ENCODE assay signal across 2 cellular contexts in the genomic region with DNA sequence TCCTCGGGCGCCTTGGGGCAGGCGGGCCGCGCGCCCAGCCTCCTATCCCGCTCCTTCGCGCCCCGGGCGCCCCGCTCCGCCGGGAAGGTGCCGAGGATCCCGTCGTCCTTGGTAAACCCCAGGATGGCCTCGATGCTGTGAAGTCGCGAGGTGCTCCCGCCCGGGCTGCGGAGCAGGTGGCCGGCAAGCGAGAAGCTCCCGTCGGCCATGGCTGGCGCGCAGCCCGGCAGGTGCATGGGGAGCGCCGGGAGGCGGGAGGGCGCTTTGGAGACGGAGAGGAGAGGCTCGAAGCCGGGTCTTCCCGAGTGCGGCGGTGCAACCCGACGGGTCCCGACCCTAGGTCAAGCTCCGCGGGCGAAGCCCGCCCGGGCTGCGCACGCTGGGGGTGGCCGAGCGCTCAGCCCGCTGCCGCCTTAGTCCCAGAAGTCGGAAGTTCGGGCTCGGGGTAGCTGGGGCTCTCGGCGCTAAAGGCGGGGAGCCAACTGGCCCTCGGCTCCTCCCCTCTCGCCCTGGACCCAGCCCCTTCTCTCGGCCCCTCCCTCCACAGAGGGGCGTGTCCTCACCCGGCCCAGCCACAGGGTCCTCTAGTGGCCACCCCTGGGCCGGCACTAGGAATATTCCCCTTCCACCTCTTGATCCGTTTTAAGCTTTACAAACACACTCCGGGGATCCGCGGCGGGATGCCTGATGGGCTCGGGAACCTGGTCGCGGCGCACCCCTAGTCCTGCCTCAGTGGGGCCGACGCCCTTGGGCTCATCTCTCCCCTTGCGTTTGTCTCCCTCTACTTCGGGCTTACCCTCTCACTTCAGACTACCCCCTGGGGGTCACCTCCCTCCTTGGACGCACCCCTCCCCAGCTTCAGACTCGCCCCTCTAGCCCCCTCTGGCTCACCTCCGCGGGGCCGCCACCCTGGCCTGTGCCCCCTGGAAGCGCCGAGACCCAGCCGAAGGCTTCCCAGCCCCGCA.
A peak's percentile ranks its signal among the peaks of the same experiment; 100 is the strongest.
TF ChIP-seq lines count a peak whose summit lies in the region.

A gene (minus strand): TSS at position 484 of the 965 bp plus-strand sequence. CDS start 248 bp downstream, at position 236.

TF ChIP-seq in GM12878, 131 proteins besides CTCF, POLR2A, EP300 and RAD21:
- TF ChIP-seq, protein P1, sequence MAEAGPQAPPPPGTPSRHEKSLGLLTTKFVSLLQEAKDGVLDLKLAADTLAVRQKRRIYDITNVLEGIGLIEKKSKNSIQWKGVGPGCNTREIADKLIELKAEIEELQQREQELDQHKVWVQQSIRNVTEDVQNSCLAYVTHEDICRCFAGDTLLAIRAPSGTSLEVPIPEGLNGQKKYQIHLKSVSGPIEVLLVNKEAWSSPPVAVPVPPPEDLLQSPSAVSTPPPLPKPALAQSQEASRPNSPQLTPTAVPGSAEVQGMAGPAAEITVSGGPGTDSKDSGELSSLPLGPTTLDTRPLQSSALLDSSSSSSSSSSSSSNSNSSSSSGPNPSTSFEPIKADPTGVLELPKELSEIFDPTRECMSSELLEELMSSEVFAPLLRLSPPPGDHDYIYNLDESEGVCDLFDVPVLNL (IDR thresholded peaks at IDR 0.05; ENCODE audit: low read depth, low read length): no peak
- TF ChIP-seq, protein P2, sequence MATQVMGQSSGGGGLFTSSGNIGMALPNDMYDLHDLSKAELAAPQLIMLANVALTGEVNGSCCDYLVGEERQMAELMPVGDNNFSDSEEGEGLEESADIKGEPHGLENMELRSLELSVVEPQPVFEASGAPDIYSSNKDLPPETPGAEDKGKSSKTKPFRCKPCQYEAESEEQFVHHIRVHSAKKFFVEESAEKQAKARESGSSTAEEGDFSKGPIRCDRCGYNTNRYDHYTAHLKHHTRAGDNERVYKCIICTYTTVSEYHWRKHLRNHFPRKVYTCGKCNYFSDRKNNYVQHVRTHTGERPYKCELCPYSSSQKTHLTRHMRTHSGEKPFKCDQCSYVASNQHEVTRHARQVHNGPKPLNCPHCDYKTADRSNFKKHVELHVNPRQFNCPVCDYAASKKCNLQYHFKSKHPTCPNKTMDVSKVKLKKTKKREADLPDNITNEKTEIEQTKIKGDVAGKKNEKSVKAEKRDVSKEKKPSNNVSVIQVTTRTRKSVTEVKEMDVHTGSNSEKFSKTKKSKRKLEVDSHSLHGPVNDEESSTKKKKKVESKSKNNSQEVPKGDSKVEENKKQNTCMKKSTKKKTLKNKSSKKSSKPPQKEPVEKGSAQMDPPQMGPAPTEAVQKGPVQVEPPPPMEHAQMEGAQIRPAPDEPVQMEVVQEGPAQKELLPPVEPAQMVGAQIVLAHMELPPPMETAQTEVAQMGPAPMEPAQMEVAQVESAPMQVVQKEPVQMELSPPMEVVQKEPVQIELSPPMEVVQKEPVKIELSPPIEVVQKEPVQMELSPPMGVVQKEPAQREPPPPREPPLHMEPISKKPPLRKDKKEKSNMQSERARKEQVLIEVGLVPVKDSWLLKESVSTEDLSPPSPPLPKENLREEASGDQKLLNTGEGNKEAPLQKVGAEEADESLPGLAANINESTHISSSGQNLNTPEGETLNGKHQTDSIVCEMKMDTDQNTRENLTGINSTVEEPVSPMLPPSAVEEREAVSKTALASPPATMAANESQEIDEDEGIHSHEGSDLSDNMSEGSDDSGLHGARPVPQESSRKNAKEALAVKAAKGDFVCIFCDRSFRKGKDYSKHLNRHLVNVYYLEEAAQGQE (IDR thresholded peaks at IDR 0.05; ENCODE audit: low read depth, low read length): no peak
- TF ChIP-seq, protein P3, sequence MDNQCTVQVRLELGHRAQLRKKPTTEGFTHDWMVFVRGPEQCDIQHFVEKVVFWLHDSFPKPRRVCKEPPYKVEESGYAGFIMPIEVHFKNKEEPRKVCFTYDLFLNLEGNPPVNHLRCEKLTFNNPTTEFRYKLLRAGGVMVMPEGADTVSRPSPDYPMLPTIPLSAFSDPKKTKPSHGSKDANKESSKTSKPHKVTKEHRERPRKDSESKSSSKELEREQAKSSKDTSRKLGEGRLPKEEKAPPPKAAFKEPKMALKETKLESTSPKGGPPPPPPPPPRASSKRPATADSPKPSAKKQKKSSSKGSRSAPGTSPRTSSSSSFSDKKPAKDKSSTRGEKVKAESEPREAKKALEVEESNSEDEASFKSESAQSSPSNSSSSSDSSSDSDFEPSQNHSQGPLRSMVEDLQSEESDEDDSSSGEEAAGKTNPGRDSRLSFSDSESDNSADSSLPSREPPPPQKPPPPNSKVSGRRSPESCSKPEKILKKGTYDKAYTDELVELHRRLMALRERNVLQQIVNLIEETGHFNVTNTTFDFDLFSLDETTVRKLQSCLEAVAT (IDR thresholded peaks at IDR 0.05): no peak
- TF ChIP-seq SUZ12 (IDR thresholded peaks at IDR 0.05; ENCODE audit: unreplicated experiment): peak; percentile 35

TF ChIP-seq in liver, 16 proteins besides CTCF, POLR2A, EP300 and RAD21:
- TF ChIP-seq, protein P2 (IDR thresholded peaks at IDR 0.05): no peak
- TF ChIP-seq, protein P4, sequence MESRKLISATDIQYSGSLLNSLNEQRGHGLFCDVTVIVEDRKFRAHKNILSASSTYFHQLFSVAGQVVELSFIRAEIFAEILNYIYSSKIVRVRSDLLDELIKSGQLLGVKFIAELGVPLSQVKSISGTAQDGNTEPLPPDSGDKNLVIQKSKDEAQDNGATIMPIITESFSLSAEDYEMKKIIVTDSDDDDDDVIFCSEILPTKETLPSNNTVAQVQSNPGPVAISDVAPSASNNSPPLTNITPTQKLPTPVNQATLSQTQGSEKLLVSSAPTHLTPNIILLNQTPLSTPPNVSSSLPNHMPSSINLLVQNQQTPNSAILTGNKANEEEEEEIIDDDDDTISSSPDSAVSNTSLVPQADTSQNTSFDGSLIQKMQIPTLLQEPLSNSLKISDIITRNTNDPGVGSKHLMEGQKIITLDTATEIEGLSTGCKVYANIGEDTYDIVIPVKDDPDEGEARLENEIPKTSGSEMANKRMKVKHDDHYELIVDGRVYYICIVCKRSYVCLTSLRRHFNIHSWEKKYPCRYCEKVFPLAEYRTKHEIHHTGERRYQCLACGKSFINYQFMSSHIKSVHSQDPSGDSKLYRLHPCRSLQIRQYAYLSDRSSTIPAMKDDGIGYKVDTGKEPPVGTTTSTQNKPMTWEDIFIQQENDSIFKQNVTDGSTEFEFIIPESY (IDR thresholded peaks at IDR 0.05): no peak
- TF ChIP-seq JUND (IDR thresholded peaks at IDR 0.05) (no peak), FOXA1 (IDR thresholded peaks at IDR 0.05) (no peak), EGR1 (IDR thresholded peaks at IDR 0.05; ENCODE audit: low read depth in 2 of 2) (no peak), RXRA (IDR thresholded peaks at IDR 0.05) (no peak), SP1 (IDR thresholded peaks at IDR 0.05) (no peak)
TF ChIP-seq in liver: peak in this region for 0.
